ENCODE assay signal across 6 cellular contexts in genomic region chr4:663438-664428, GRCh38. TPM values are rescaled to one million over a fixed set of nuclear protein-coding genes. Genes with fewer than 3 reads are reported as not detected.
DNase-seq lines count a peak whose midpoint lies in the region; ATAC-seq and TF ChIP-seq lines count a peak whose summit lies in the region.

No MANE protein-coding gene starts in this region.

- TF ChIP-seq CTCF in progenitor cell of endocrine pancreas (IDR thresholded peaks at IDR 0.05; ENCODE audit: unreplicated experiment) (peak; percentile 29), Calu3 (IDR thresholded peaks at IDR 0.05; ENCODE audit: unreplicated experiment) (no peak)

- H3K9me3 Mint-ChIP-seq in progenitor cell of endocrine pancreas (ENCODE audit: low read depth) = no peaks in the 10 kb centered on the region
- H3K9me3 Mint-ChIP-seq in Calu3 (ENCODE audit: low read depth, unreplicated experiment) = peaks cover 11% of the 10 kb centered on the region

- DNase-seq in NCI-H345 (lab: John Stamatoyannopoulos, UW) (peak; percentile 66), NCI-H345 treated with DMSO at 0.1 percent for 48 hours (lab: John Stamatoyannopoulos, UW; ENCODE audit: unreplicated experiment) (no peak), ecto neural progenitor cell (ENCODE audit: low spot score) (peak; percentile 84), progenitor cell of endocrine pancreas (ENCODE audit: low spot score, unreplicated experiment) (peak; percentile 44), Calu3 (no peak)

- intact Hi-C loops in Calu3 (cut with micrococcal nuclease; ENCODE audit: unreplicated experiment) = no loop called here

- H3K4me3 Mint-ChIP-seq in progenitor cell of endocrine pancreas (ENCODE audit: low read depth) (peak overlapping the region; percentile 74), Calu3 (ENCODE audit: low read depth, unreplicated experiment) (no peak overlapping the region)

- H3K4me1 Mint-ChIP-seq in progenitor cell of endocrine pancreas (ENCODE audit: low read depth) (no peaks in the 10 kb centered on the region), Calu3 (ENCODE audit: low read depth, unreplicated experiment) (no peaks in the 10 kb centered on the region)

- peak overlapping the region; percentile 84 for H3K27ac Mint-ChIP-seq in progenitor cell of endocrine pancreas
- H3K27ac Mint-ChIP-seq in Calu3 (ENCODE audit: unreplicated experiment) = no peak overlapping the region

- no TSS peak for BruUV-seq in Calu3 (replicated peaks; lab: Mats Ljungman, UMichigan)

- CTCF ChIA-PET in Calu3 (lab: Charles Lee) = no interaction called here

- H3K27me3 Mint-ChIP-seq in progenitor cell of endocrine pancreas (no peaks in the 10 kb centered on the region), Calu3 (ENCODE audit: unreplicated experiment) (no peaks in the 10 kb centered on the region)

- H3K36me3 Mint-ChIP-seq in progenitor cell of endocrine pancreas (ENCODE audit: insufficient read depth) = peaks cover 7% of the 10 kb centered on the region
- peaks cover 5% of the 10 kb centered on the region for H3K36me3 Mint-ChIP-seq in Calu3 (ENCODE audit: insufficient read depth, unreplicated experiment)

- ATAC-seq in SK-N-SH treated with all-trans-retinoic acid at 6 μM for 48 hours = peak; percentile 61

TF ChIP-seq in SK-N-SH treated with all-trans-retinoic acid at 6 μM for 48 hours, 23 proteins besides CTCF, POLR2A, EP300 and RAD21:
- TF ChIP-seq CSRNP3 (CRISPR knock-in tag; IDR thresholded peaks at IDR 0.05) (no peak), ZNF70 (CRISPR knock-in tag; IDR thresholded peaks at IDR 0.05) (peak; percentile 77)

RNA-seq across cellular contexts. Expression of gene ATP5ME, which starts 10.3 kb away (rescaled TPM):
- total RNA-seq in progenitor cell of endocrine pancreas (235 and 236 TPM in 2 replicates), Calu3 (2022) (122 and 124 TPM in 2 replicates)

RNA-seq across cellular contexts. Expression of gene MYL5, which starts 10.6 kb away (rescaled TPM):
- total RNA-seq in progenitor cell of endocrine pancreas = 22.6 and 23.7 TPM in 2 replicates
- total RNA-seq in Calu3 (2022) = 7.6 and 8.5 TPM in 2 replicates

RNA-seq across cellular contexts. Expression of gene SLC49A3, which starts 25.2 kb away (rescaled TPM):
- total RNA-seq in progenitor cell of endocrine pancreas (12.9 and 13.1 TPM in 2 replicates), Calu3 (2022) (0.24 and 0.40 TPM in 2 replicates)

RNA-seq across cellular contexts. Expression of gene PDE6B, which starts 38.4 kb away (rescaled TPM):
- total RNA-seq in progenitor cell of endocrine pancreas = 10.4 TPM in 2 replicates
- not detected in 2 replicates for total RNA-seq in Calu3 (2022)

RNA-seq across cellular contexts. Expression of gene PCGF3, which starts 41.9 kb away (rescaled TPM):
- total RNA-seq in progenitor cell of endocrine pancreas = 79.8 and 87.9 TPM in 2 replicates
- total RNA-seq in Calu3 (2022) = 29.5 and 30.0 TPM in 2 replicates

Comparison
In these comparisons a context has a peak if more than half of its experiments do, and no peak if none do; other contexts are left out.
1. DNase-seq: peak in NCI-H345 (single experiment), ecto neural progenitor cell (single experiment) and progenitor cell of endocrine pancreas (single experiment); none in NCI-H345 treated with DMSO at 0.1 percent for 48 hours (single experiment) and Calu3 (single experiment).